In the genomic region with DNA sequence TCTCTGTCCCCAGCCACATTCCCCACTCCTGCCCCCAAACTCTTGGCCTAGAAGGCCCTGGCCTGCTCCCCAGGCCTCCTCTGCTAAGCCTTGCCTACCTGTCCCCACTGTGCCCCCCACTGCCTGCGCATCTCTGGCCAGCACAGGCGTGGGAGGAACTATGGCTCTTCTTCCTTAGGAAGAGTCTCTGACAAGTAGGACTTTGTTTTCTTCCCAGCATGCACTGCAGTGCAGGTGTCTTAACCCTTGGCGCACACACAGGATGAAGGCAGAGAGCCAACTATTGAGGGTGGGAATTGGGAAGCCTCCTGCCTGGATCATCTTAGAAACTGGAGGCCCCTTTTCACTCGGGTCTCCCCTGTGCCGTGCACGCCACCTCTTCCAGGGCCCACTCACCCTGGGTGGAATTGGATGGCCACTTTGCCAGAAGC, we compare ENCODE assay signal across 1 cellular context.
TF ChIP-seq lines count a peak whose summit lies in the region.

No MANE protein-coding gene starts in this region.

TF ChIP-seq in K562, 482 proteins besides CTCF, POLR2A, EP300 and RAD21:
- no peak for TF ChIP-seq ZNF75A (CRISPR knock-in tag; IDR thresholded peaks at IDR 0.05)
- TF ChIP-seq HNRNPL (IDR thresholded peaks at IDR 0.05; ENCODE audit: low read depth, low read length), result no peak
- TF ChIP-seq ZC3H4 (CRISPR knock-in tag; IDR thresholded peaks at IDR 0.05; ENCODE audit: borderline replicate concordance), result peak; percentile 37; the same call in 1 of the 2 replicates
